In the genomic region with DNA sequence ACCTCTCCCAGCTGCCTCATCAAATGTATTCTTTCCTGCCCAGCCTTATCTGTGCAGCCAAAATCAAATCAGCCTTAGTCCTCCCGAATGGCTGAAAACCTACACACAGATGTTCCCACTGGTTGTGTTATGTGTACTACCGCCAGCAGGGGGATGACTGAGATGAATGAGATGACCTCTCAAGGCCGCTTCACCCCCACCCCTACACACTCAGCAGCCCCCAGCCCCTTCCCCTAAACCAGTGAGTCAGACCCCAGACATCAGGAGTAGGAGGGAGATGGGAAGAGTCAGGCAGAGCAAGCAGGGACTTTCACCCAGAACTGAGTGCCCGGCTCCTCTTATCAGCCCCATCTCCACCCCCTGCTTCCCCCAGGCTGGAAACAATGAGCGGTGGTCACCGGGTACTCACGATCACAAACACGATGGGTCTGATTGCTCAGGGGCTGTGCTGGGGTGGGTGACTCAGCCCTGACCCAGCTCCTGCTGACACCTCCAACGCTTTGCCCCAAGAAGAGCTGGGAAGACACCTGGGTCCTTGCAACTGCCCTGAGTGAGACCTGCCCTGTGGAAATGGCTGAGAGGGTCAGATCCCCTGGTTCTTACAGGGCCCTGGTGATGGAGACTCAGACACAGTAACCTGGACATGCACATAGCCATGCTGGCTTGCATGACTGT, we compare ENCODE assay signal across 8 cellular contexts. TPM values are rescaled to one million over a fixed set of nuclear protein-coding genes. Genes with fewer than 3 reads are reported as not detected.
DNase-seq lines count a peak whose midpoint lies in the region; ATAC-seq and TF ChIP-seq lines count a peak whose summit lies in the region.

No MANE protein-coding gene starts in this region.

- no peak for TF ChIP-seq POLR2A in uterus (IDR thresholded peaks at IDR 0.05)

- H3K27me3 ChIP-seq in WERI-Rb-1 (ENCODE audit: insufficient read depth, low read depth, severe bottlenecking): no peaks in the 10 kb centered on the region
- H3K27me3 ChIP-seq in uterus: no peaks in the 10 kb centered on the region

- TF ChIP-seq CTCF in WERI-Rb-1 (IDR thresholded peaks at IDR 0.05; ENCODE audit: low read depth, low read length): peak; percentile 8; the same call in 1 of the 2 replicates
- peak; percentile 58 for TF ChIP-seq CTCF in retinal pigment epithelial cell (conservative IDR thresholded peaks at IDR 0.05; ENCODE audit: low read depth, low read length)
- peak in 1 of 4 experiments; percentile 7 for TF ChIP-seq CTCF in uterus (IDR thresholded peaks at IDR 0.05)

- no peak overlapping the region for H3K4me3 ChIP-seq in WERI-Rb-1 (ENCODE audit: low read depth, low read length)
- H3K4me3 ChIP-seq in retinal pigment epithelial cell (ENCODE audit: low read length): no peak overlapping the region
- H3K4me3 ChIP-seq in uterus: no peak overlapping the region

- H3K9me3 ChIP-seq in WERI-Rb-1 (ENCODE audit: severe bottlenecking): no peaks in the 10 kb centered on the region
- no peaks in the 10 kb centered on the region for H3K9me3 ChIP-seq in uterus

- peaks cover 0 to 21% of the 10 kb centered on the region in 2 donors for H3K4me1 ChIP-seq in uterus

- intact Hi-C loops in uterus (cut with DNase I; ENCODE audit: low total_unique reads): no loop called here

- H3K27ac ChIP-seq in WERI-Rb-1 (no peak overlapping the region), uterus (peak overlapping the region in 1 of 2 donors; percentile 25)

- ATAC-seq in HG02571 (IDR thresholded peaks at IDR 0.05; ENCODE audit: unreplicated experiment): no peak

- peak; percentile 41 for DNase-seq in activated gamma-delta T cell treated with Interleukin-2 at 50 U/mL for 16 hours
- DNase-seq in activated gamma-delta T cell (lab: John Stamatoyannopoulos, UW): no peak
- DNase-seq in WERI-Rb-1: no peak
- peak; percentile 84 for DNase-seq in dermis blood vessel endothelial cell
- DNase-seq in retinal pigment epithelial cell (ENCODE audit: low read depth): no peak
- no peak for DNase-seq in uterus
- no peak for DNase-seq in NCI-H2227 (lab: John Stamatoyannopoulos, UW; ENCODE audit: unreplicated experiment)

- H3K36me3 ChIP-seq in WERI-Rb-1 (no peaks in the 10 kb centered on the region; the same call in 1 of the 2 replicates), uterus (no peaks in the 10 kb centered on the region)

RNA-seq across cellular contexts. Expression of a gene that starts 6.6 kb away (rescaled TPM):
- under 0.01 and 0.05 TPM in 2 replicates for total RNA-seq in dermis blood vessel endothelial cell
- 1 to 10 TPM in 1 of 4 donors, under 1 TPM in 1, not detected in 2; 0.07 to 1.2 TPM for total RNA-seq in uterus

RNA-seq across cellular contexts. Expression of a gene that starts 47.2 kb away (rescaled TPM):
- total RNA-seq in dermis blood vessel endothelial cell (25.1 and 42.2 TPM in 2 replicates), uterus (100 to 1,000 TPM in 1 of 4 donors, 10 to 100 TPM in 3; 18.9 to 127 (median 36.7) TPM)

Comparison
In these comparisons a context has a peak if more than half of its experiments do, and no peak if none do; other contexts are left out.
1. DNase-seq: peak in activated gamma-delta T cell treated with Interleukin-2 at 50 U/mL for 16 hours (single experiment) and dermis blood vessel endothelial cell (single experiment); none in activated gamma-delta T cell (single experiment), WERI-Rb-1 (single experiment), retinal pigment epithelial cell (single experiment), uterus (0 of 2) and NCI-H2227 (single experiment).